ENCODE assay signal across 19 cellular contexts in genomic region chr10:18333616-18334015, GRCh38.
DNase-seq lines count a peak whose midpoint lies in the region; ATAC-seq and TF ChIP-seq lines count a peak whose summit lies in the region.
"Had no signal": no experiment of that assay in that cellular context is flagged by ENCODE, and none has a peak within 500 bp of the region (broad histone marks: within the 10 kb centered on the region; RNA-seq: fewer than 3 reads in every experiment).

No MANE protein-coding gene starts in this region.

- TF ChIP-seq POLR2A in uterus (IDR thresholded peaks at IDR 0.05), result no peak

- H3K27me3 Mint-ChIP-seq in activated T-helper 1 cell treated with anti-CD3 and anti-CD28 coated beads, Interleukin-12 subunit alpha, Interleukin-12 subunit beta, Interleukin-2, Interleukin-4 antibody, amounts not matched to agents 30 ng/mL and 10 ng/mL and 1 ng/mL, durations not matched to agents 14 hours and 24 hours and 36 hours (ENCODE audit: insufficient read depth), result no peaks in the 10 kb centered on the region

- H3K36me3 ChIP-seq in cardiac muscle cell (no peaks in the 10 kb centered on the region), muscle layer of duodenum (ENCODE audit: control insufficient read depth in 1 of 2, insufficient read depth in 2 of 2, low read length in 2 of 2) (no peaks in the 10 kb centered on the region), uterus (no peaks in the 10 kb centered on the region)
- H3K36me3 ChIP-seq: SJCRH30 had no signal

- no peak overlapping the region for H3K4me3 Mint-ChIP-seq in activated T-helper 1 cell treated with anti-CD3 and anti-CD28 coated beads, Interleukin-12 subunit alpha, Interleukin-12 subunit beta, Interleukin-2, Interleukin-4 antibody, amounts not matched to agents 30 ng/mL and 10 ng/mL and 1 ng/mL, durations not matched to agents 14 hours and 24 hours and 36 hours
- H3K4me3 Mint-ChIP-seq: effector memory CD8-positive, alpha-beta T cell; nephron progenitor cell; type B pancreatic cell had no signal

- ATAC-seq in left cardiac atrium (no peak), GM19328 (IDR thresholded peaks at IDR 0.05; ENCODE audit: unreplicated experiment) (no peak), HG03108 (IDR thresholded peaks at IDR 0.05; ENCODE audit: unreplicated experiment) (no peak)
- ATAC-seq: effector memory CD8-positive, alpha-beta T cell; K562; psoas muscle had no signal

- TF ChIP-seq CTCF in cardiac muscle cell (IDR thresholded peaks at IDR 0.05; ENCODE audit: low read depth, low read length), result no peak
- no peak for TF ChIP-seq CTCF in uterus (IDR thresholded peaks at IDR 0.05)

- no peak overlapping the region for H3K27ac Mint-ChIP-seq in activated T-helper 1 cell treated with anti-CD3 and anti-CD28 coated beads, Interleukin-12 subunit alpha, Interleukin-12 subunit beta, Interleukin-2, Interleukin-4 antibody, amounts not matched to agents 30 ng/mL and 10 ng/mL and 1 ng/mL, durations not matched to agents 14 hours and 24 hours and 36 hours
- H3K27ac Mint-ChIP-seq: effector memory CD8-positive, alpha-beta T cell; nephron progenitor cell; type B pancreatic cell had no signal

- no peaks in the 10 kb centered on the region for H3K36me3 Mint-ChIP-seq in activated T-helper 1 cell treated with anti-CD3 and anti-CD28 coated beads, Interleukin-12 subunit alpha, Interleukin-12 subunit beta, Interleukin-2, Interleukin-4 antibody, amounts not matched to agents 30 ng/mL and 10 ng/mL and 1 ng/mL, durations not matched to agents 14 hours and 24 hours and 36 hours (ENCODE audit: low read depth)
- H3K36me3 Mint-ChIP-seq: type B pancreatic cell had no signal

- H3K27ac ChIP-seq in cardiac muscle cell (peak overlapping the region; percentile 96), muscle layer of duodenum (ENCODE audit: low read length) (peak overlapping the region; percentile 29), uterus (peak overlapping the region; percentile 10 to 49)
- H3K27ac ChIP-seq: PC-9, psoas muscle, SJCRH30 had no signal

- H3K27me3 ChIP-seq in cardiac muscle cell (no peaks in the 10 kb centered on the region), muscle layer of duodenum (ENCODE audit: low read depth, low read length) (no peaks in the 10 kb centered on the region), uterus (no peaks in the 10 kb centered on the region)
- H3K27me3 ChIP-seq: SJCRH30 had no signal

- DNase-seq in cardiac muscle cell (ENCODE audit: low read depth in 1 of 2, low spot score in 1 of 2), result no peak
- DNase-seq in left cardiac atrium, result no peak
- DNase-seq in fibroblast of gingiva (ENCODE audit: low read depth), result peak; percentile 92
- no peak for DNase-seq in uterus
- no peak for DNase-seq in activated T-helper 1 cell treated with anti-CD3 and anti-CD28 coated beads, Interleukin-12 subunit alpha, Interleukin-12 subunit beta, Interleukin-2, Interleukin-4 antibody, amounts not matched to agents 30 ng/mL and 10 ng/mL and 1 ng/mL, durations not matched to agents 14 hours and 24 hours and 36 hours (ENCODE audit: low spot score)
- DNase-seq: activated CD8-positive, alpha-beta memory T cell treated with anti-CD3 and anti-CD28 coated beads, Interleukin-2, amount 50 U/mL, for 48 hours; amniotic stem cell; cerebellar nuclear complex; effector memory CD8-positive, alpha-beta T cell; NCI-H1694 treated with DMSO at 0.1 percent for 48 hours; nephron progenitor cell; PC-9; psoas muscle had no signal

- H3K4me1 ChIP-seq in cardiac muscle cell (ENCODE audit: low read depth) (peaks cover 43% of the 10 kb centered on the region), muscle layer of duodenum (ENCODE audit: control insufficient read depth in 1 of 2, insufficient read depth in 2 of 2, low read length in 2 of 2) (no peaks in the 10 kb centered on the region), uterus (no peaks in the 10 kb centered on the region)
- H3K4me1 ChIP-seq: psoas muscle, SJCRH30 had no signal

- H3K4me1 Mint-ChIP-seq in activated T-helper 1 cell treated with anti-CD3 and anti-CD28 coated beads, Interleukin-12 subunit alpha, Interleukin-12 subunit beta, Interleukin-2, Interleukin-4 antibody, amounts not matched to agents 30 ng/mL and 10 ng/mL and 1 ng/mL, durations not matched to agents 14 hours and 24 hours and 36 hours (ENCODE audit: low read depth), result no peaks in the 10 kb centered on the region
- H3K4me1 Mint-ChIP-seq: nephron progenitor cell had no signal

- no peaks in the 10 kb centered on the region for H3K9me3 Mint-ChIP-seq in activated T-helper 1 cell treated with anti-CD3 and anti-CD28 coated beads, Interleukin-12 subunit alpha, Interleukin-12 subunit beta, Interleukin-2, Interleukin-4 antibody, amounts not matched to agents 30 ng/mL and 10 ng/mL and 1 ng/mL, durations not matched to agents 14 hours and 24 hours and 36 hours
- H3K9me3 Mint-ChIP-seq: type B pancreatic cell had no signal

- H3K9me3 ChIP-seq in cardiac muscle cell (ENCODE audit: low read depth) (no peaks in the 10 kb centered on the region), muscle layer of duodenum (ENCODE audit: control insufficient read depth in 1 of 2, low read length in 2 of 2) (no peaks in the 10 kb centered on the region), uterus (no peaks in the 10 kb centered on the region)
- H3K9me3 ChIP-seq: psoas muscle, SJCRH30 had no signal

- H3K4me3 ChIP-seq in cardiac muscle cell (no peak overlapping the region), muscle layer of duodenum (ENCODE audit: low read depth in 1 of 2, low read length in 2 of 2) (peak overlapping the region; percentile 21 to 41), uterus (no peak overlapping the region)
- H3K4me3 ChIP-seq: K562, PC-9, psoas muscle, SJCRH30 had no signal

- intact Hi-C loops in left cardiac atrium (cut with DNase I) (no loop called here), uterus (cut with DNase I; ENCODE audit: low total_unique reads) (no loop called here)
- intact Hi-C loops in activated T-helper 1 cell treated with anti-CD3 and anti-CD28 coated beads, Interleukin-12 subunit alpha, Interleukin-12 subunit beta, Interleukin-2, Interleukin-4 antibody, amounts not matched to agents 30 ng/mL and 10 ng/mL and 1 ng/mL, durations not matched to agents 14 hours and 24 hours and 36 hours (cut with micrococcal nuclease), result no loop called here

Comparison
In these comparisons a context has a peak if more than half of its experiments do, and no peak if none do; other contexts are left out.
1. H3K27ac ChIP-seq: peak in every context shown above with its lines; median percentile 96 in cardiac muscle cell; 30 in uterus; 29 in muscle layer of duodenum.
2. H3K4me3 ChIP-seq: peak in muscle layer of duodenum (2 of 2); none in cardiac muscle cell (single experiment) and uterus (0 of 2).